ENCODE assay signal across 8 cellular contexts in genomic region chr2:140586379-140586778, GRCh38.
A peak's percentile ranks its signal among the peaks of the same experiment; 100 is the strongest.
DNase-seq lines count a peak whose midpoint lies in the region; ATAC-seq and TF ChIP-seq lines count a peak whose summit lies in the region.

No MANE protein-coding gene starts in this region.

- no peaks in the 10 kb centered on the region for H3K4me1 Mint-ChIP-seq in stimulated activated effector memory CD8-positive, alpha-beta T cell treated with anti-CD3 and anti-CD28 coated beads, Interleukin-12 subunit alpha, Interleukin-12 subunit beta, amount 100 ng/mL, for 72 hours
- H3K4me1 Mint-ChIP-seq in effector memory CD8-positive, alpha-beta T cell (ENCODE audit: low read depth in 2 of 2): no peaks in the 10 kb centered on the region

- H3K4me3 ChIP-seq in fibroblast of the aortic adventitia (ENCODE audit: low read depth, low read length): no peak overlapping the region

- H3K9me3 Mint-ChIP-seq in stimulated activated effector memory CD8-positive, alpha-beta T cell treated with anti-CD3 and anti-CD28 coated beads, Interleukin-12 subunit alpha, Interleukin-12 subunit beta, amount 100 ng/mL, for 72 hours: peaks cover 12% of the 10 kb centered on the region
- peaks cover 8 to 9% of the 10 kb centered on the region in 2 donors for H3K9me3 Mint-ChIP-seq in effector memory CD8-positive, alpha-beta T cell

- H3K4me3 Mint-ChIP-seq in stimulated activated effector memory CD8-positive, alpha-beta T cell treated with anti-CD3 and anti-CD28 coated beads, Interleukin-12 subunit alpha, Interleukin-12 subunit beta, amount 100 ng/mL, for 72 hours: no peak overlapping the region
- H3K4me3 Mint-ChIP-seq in effector memory CD8-positive, alpha-beta T cell: no peak overlapping the region

- no peaks in the 10 kb centered on the region for H3K27me3 Mint-ChIP-seq in effector memory CD8-positive, alpha-beta T cell

- ATAC-seq in HG02885 (IDR thresholded peaks at IDR 0.05; ENCODE audit: poor library complexity, unreplicated experiment): peak; percentile 100
- ATAC-seq in stimulated activated effector memory CD8-positive, alpha-beta T cell treated with anti-CD3 and anti-CD28 coated beads, Interleukin-12 subunit alpha, Interleukin-12 subunit beta, amount 100 ng/mL, for 72 hours: no peak
- no peak for ATAC-seq in effector memory CD8-positive, alpha-beta T cell (replicated peaks)

- no peaks in the 10 kb centered on the region for H3K36me3 Mint-ChIP-seq in stimulated activated effector memory CD8-positive, alpha-beta T cell treated with anti-CD3 and anti-CD28 coated beads, Interleukin-12 subunit alpha, Interleukin-12 subunit beta, amount 100 ng/mL, for 72 hours
- no peaks in the 10 kb centered on the region for H3K36me3 Mint-ChIP-seq in effector memory CD8-positive, alpha-beta T cell (ENCODE audit: insufficient read depth)

- peak; percentile 46 for TF ChIP-seq CTCF in fibroblast of the aortic adventitia (IDR thresholded peaks at IDR 0.05; ENCODE audit: insufficient read depth, low read length)

- H3K27ac Mint-ChIP-seq in stimulated activated effector memory CD8-positive, alpha-beta T cell treated with anti-CD3 and anti-CD28 coated beads, Interleukin-12 subunit alpha, Interleukin-12 subunit beta, amount 100 ng/mL, for 72 hours: no peak overlapping the region
- no peak overlapping the region for H3K27ac Mint-ChIP-seq in effector memory CD8-positive, alpha-beta T cell

- DNase-seq in SIG-M5 treated with dmso at 0.1 percent for 504 hours (lab: John Stamatoyannopoulos, UW; ENCODE audit: unreplicated experiment): peak; percentile 51
- DNase-seq in SIG-M5 (lab: John Stamatoyannopoulos, UW): no peak
- peak; percentile 14 for DNase-seq in NCI-H524 treated with DMSO at 0.1 percent for 48 hours (lab: John Stamatoyannopoulos, UW)
- peak; percentile 8 for DNase-seq in fibroblast of the aortic adventitia (ENCODE audit: low read depth)
- DNase-seq in stimulated activated effector memory CD8-positive, alpha-beta T cell treated with anti-CD3 and anti-CD28 coated beads, Interleukin-12 subunit alpha, Interleukin-12 subunit beta, amount 100 ng/mL, for 72 hours (ENCODE audit: low spot score in 2 of 2): no peak
- no peak for DNase-seq in effector memory CD8-positive, alpha-beta T cell
- DNase-seq in NK-92 (lab: John Stamatoyannopoulos, UW; ENCODE audit: unreplicated experiment): no peak

Comparison
In these comparisons a context has a peak if more than half of its experiments do, and no peak if none do; other contexts are left out.
1. DNase-seq: peak in SIG-M5 treated with dmso at 0.1 percent for 504 hours (single experiment), NCI-H524 treated with DMSO at 0.1 percent for 48 hours (single experiment) and fibroblast of the aortic adventitia (single experiment); none in SIG-M5 (single experiment), stimulated activated effector memory CD8-positive, alpha-beta T cell treated with anti-CD3 and anti-CD28 coated beads, Interleukin-12 subunit alpha, Interleukin-12 subunit beta, amount 100 ng/mL, for 72 hours (0 of 2), effector memory CD8-positive, alpha-beta T cell (0 of 3) and NK-92 (single experiment).